In genomic region chr21:34885125-34885524, GRCh38 we compare ENCODE assay signal across 9 cellular contexts.
DNase-seq lines count a peak whose midpoint lies in the region; ATAC-seq and TF ChIP-seq lines count a peak whose summit lies in the region.
"Had no signal": no experiment of that assay in that cellular context is flagged by ENCODE, and none has a peak within 500 bp of the region (broad histone marks: within the 10 kb centered on the region; RNA-seq: fewer than 3 reads in every experiment).

No MANE protein-coding gene starts in this region.

- WGBS in SK-N-SH (ENCODE audit: low lambda C conversion rate) = 27% methylated on average over 6 of the region's 6 CpGs
- 3% methylated on average over 6 of the region's 6 CpGs for WGBS in smooth muscle cell (ENCODE audit: low lambda C conversion rate)
- WGBS in aorta, 2 donors = 51 to 55% methylated on average over 6 of the region's 6 CpGs

- no peak for TF ChIP-seq RAD21 in SK-N-SH (IDR thresholded peaks at IDR 0.05; ENCODE audit: low read length)

- no peaks in the 10 kb centered on the region for H3K27me3 ChIP-seq in SK-N-SH (ENCODE audit: insufficient read depth)
- no peaks in the 10 kb centered on the region for H3K27me3 ChIP-seq in smooth muscle cell (ENCODE audit: low read depth)
- no peaks in the 10 kb centered on the region for H3K27me3 ChIP-seq in aorta (ENCODE audit: control insufficient read depth in 1 of 2, insufficient read depth in 2 of 2, low read length in 1 of 2)

- intact Hi-C loops in aorta (cut with DNase I) = loop anchor here (5.0 to 10.0 kb wide), 8 partner anchors 78 to 1140 kb away; no protein-coding TSS in a partner anchor

- CTCF ChIA-PET in SK-N-SH (lab: Yijun Ruan, JAX) = interaction anchor here (0.7 to 0.8 kb wide), 3 partner anchors 13 to 140 kb away, joined by 3 read pairs; no protein-coding TSS in a partner anchor

- peak overlapping the region; percentile 81 for H3K4me3 ChIP-seq in SK-N-SH (ENCODE audit: low read depth in 2 of 2, low read length in 1 of 2)
- peak overlapping the region; percentile 93 for H3K4me3 ChIP-seq in fibroblast of mammary gland (ENCODE audit: control insufficient read depth, low read depth, low read length)
- H3K4me3 ChIP-seq in smooth muscle cell = peak overlapping the region; percentile 92
- peak overlapping the region in 1 of 2 donors; percentile 22 for H3K4me3 ChIP-seq in aorta (ENCODE audit: low read length in 2 of 2)

- TF ChIP-seq CTCF in SK-N-SH (IDR thresholded peaks at IDR 0.05) (no peak), fibroblast of mammary gland (conservative IDR thresholded peaks at IDR 0.05; ENCODE audit: control insufficient read depth, insufficient read depth, low read depth, low read length) (no peak), smooth muscle cell (IDR thresholded peaks at IDR 0.05; ENCODE audit: borderline replicate concordance, insufficient read depth, poor library complexity, severe bottlenecking) (no peak)

- H4K20me1 ChIP-seq in SK-N-SH (ENCODE audit: insufficient read depth) = peaks cover 30% of the 10 kb centered on the region
- peaks cover 82% of the 10 kb centered on the region for H4K20me1 ChIP-seq in smooth muscle cell (ENCODE audit: low read depth)

- H3K27ac ChIP-seq in SK-N-SH (ENCODE audit: low read depth in 2 of 2, low read length in 1 of 2) (peak overlapping the region; percentile 34 to 95; a peak in 3 of 4 replicates), smooth muscle cell (ENCODE audit: low read depth) (peak overlapping the region; percentile 95), aorta (ENCODE audit: low read depth in 1 of 2, low read length in 2 of 2) (no peak overlapping the region)

- no peak for TF ChIP-seq EP300 in SK-N-SH (IDR thresholded peaks at IDR 0.05; ENCODE audit: borderline replicate concordance in 1 of 2, low read depth in 1 of 2, low read length in 1 of 2)

- DNase-seq in SK-N-SH = no peak
- DNase-seq in SW480 (ENCODE audit: low spot score) = peak; percentile 41
- no peak for DNase-seq in fibroblast of mammary gland (ENCODE audit: low read depth)
- DNase-seq in smooth muscle cell (lab: John Stamatoyannopoulos, UW; ENCODE audit: unreplicated experiment) = no peak
- DNase-seq in aorta = no peak
- no peak for DNase-seq in activated effector memory CD4-positive, alpha-beta T cell treated with anti-CD3 and anti-CD28 coated beads, Interleukin-2, amount 50 U/mL, for 16 hours
- DNase-seq in SHP77 treated with DMSO at 0.1 percent for 48 hours (lab: John Stamatoyannopoulos, UW) = no peak
- DNase-seq: small intestine had no signal

- no peak for ATAC-seq in SK-N-SH treated with all-trans-retinoic acid at 6 μM for 48 hours
- ATAC-seq in aorta (ENCODE audit: low FRiP score) = no peak

- POLR2A ChIA-PET in SK-N-SH (lab: Yijun Ruan, JAX) = no interaction called here

- peaks cover 44% of the 10 kb centered on the region for H3F3A ChIP-seq in SK-N-SH (replicated peaks; ENCODE audit: insufficient read depth)
- peaks cover 43% of the 10 kb centered on the region for H3F3A ChIP-seq in smooth muscle cell (ENCODE audit: low read depth)

- H3K4me1 ChIP-seq in SK-N-SH (ENCODE audit: control insufficient read depth in 1 of 2, insufficient read depth in 2 of 2, low read depth in 1 of 2, low read length in 1 of 2) (peaks cover 5 to 9% of the 10 kb centered on the region in 2 experiments; a peak in 2 of 4 replicates), smooth muscle cell (ENCODE audit: low read depth) (peaks cover 14% of the 10 kb centered on the region), aorta (ENCODE audit: control insufficient read depth in 1 of 2, insufficient read depth in 2 of 2, low read length in 2 of 2) (peaks cover 0 to 2% of the 10 kb centered on the region in 2 donors)

- H3K79me2 ChIP-seq in SK-N-SH (ENCODE audit: insufficient read depth) (peaks cover 84% of the 10 kb centered on the region), smooth muscle cell (ENCODE audit: low read depth) (peaks cover 78% of the 10 kb centered on the region)

- H3K9me2 ChIP-seq in SK-N-SH = no peaks in the 10 kb centered on the region

- peak overlapping the region; percentile 92 for H3K9ac ChIP-seq in SK-N-SH
- H3K9ac ChIP-seq in smooth muscle cell (ENCODE audit: low read depth) = peak overlapping the region; percentile 97

- H3K36me3 ChIP-seq in SK-N-SH (replicated peaks in 1 of 2; ENCODE audit: control insufficient read depth in 1 of 2, insufficient read depth in 2 of 2, low read length in 1 of 2) (peaks cover 6 to 16% of the 10 kb centered on the region in 2 experiments), smooth muscle cell (ENCODE audit: low read depth) (peaks cover 4% of the 10 kb centered on the region), aorta (ENCODE audit: control insufficient read depth in 1 of 2, insufficient read depth in 2 of 2, low read length in 1 of 2) (peaks cover 0 to 2% of the 10 kb centered on the region in 2 donors)

- H2AFZ ChIP-seq in SK-N-SH (ENCODE audit: low read depth) (no peak overlapping the region), smooth muscle cell (ENCODE audit: low read depth) (no peak overlapping the region)

- no peaks in the 10 kb centered on the region for H3K9me3 ChIP-seq in SK-N-SH
- H3K9me3 ChIP-seq in smooth muscle cell (replicated peaks; ENCODE audit: low read depth) = no peaks in the 10 kb centered on the region
- H3K9me3 ChIP-seq in aorta (ENCODE audit: control insufficient read depth, low read length) = no peaks in the 10 kb centered on the region

- peak overlapping the region; percentile 86 for H3K4me2 ChIP-seq in SK-N-SH
- H3K4me2 ChIP-seq in smooth muscle cell = peak overlapping the region; percentile 99

TF ChIP-seq in SK-N-SH, 30 proteins besides CTCF, POLR2A, EP300 and RAD21 (continues in another document):
- TF ChIP-seq FOXM1 (IDR thresholded peaks at IDR 0.05; ENCODE audit: low read depth) (no peak), EZH2phosphoT487 (IDR thresholded peaks at IDR 0.05; ENCODE audit: borderline replicate concordance, low read depth) (no peak), SIN3A (IDR thresholded peaks at IDR 0.05; ENCODE audit: borderline replicate concordance, low read depth, low read length) (no peak), CHD2 (IDR thresholded peaks at IDR 0.05; ENCODE audit: low read length, partially characterized antibody) (no peak), USF1 (IDR thresholded peaks at IDR 0.05; ENCODE audit: borderline replicate concordance, low read depth) (no peak), POLR2AphosphoS5 (IDR thresholded peaks at IDR 0.05; ENCODE audit: low read depth, low read length) (no peak), FOXJ3 (CRISPR knock-in tag; IDR thresholded peaks at IDR 0.05) (no peak), MAX (IDR thresholded peaks at IDR 0.05; ENCODE audit: low read depth) (no peak), YY1 (IDR thresholded peaks at IDR 0.05; ENCODE audit: low read depth) (no peak), MEF2A (IDR thresholded peaks at IDR 0.05; ENCODE audit: borderline replicate concordance, low read depth) (no peak)

TF ChIP-seq in SK-N-SH treated with all-trans-retinoic acid at 6 μM for 48 hours, 23 proteins besides CTCF, POLR2A, EP300 and RAD21:
- TF ChIP-seq OSR1 (CRISPR knock-in tag; IDR thresholded peaks at IDR 0.05) (no peak), ZFP3 (CRISPR knock-in tag; IDR thresholded peaks at IDR 0.05) (no peak)

Comparison
In these comparisons a context has a peak if more than half of its experiments do, and no peak if none do; other contexts are left out.
1. H3K27ac ChIP-seq: peak in SK-N-SH (2 of 2) and smooth muscle cell (single experiment); none in aorta (0 of 2).